ENCODE assay signal across 8 cellular contexts in the genomic region with DNA sequence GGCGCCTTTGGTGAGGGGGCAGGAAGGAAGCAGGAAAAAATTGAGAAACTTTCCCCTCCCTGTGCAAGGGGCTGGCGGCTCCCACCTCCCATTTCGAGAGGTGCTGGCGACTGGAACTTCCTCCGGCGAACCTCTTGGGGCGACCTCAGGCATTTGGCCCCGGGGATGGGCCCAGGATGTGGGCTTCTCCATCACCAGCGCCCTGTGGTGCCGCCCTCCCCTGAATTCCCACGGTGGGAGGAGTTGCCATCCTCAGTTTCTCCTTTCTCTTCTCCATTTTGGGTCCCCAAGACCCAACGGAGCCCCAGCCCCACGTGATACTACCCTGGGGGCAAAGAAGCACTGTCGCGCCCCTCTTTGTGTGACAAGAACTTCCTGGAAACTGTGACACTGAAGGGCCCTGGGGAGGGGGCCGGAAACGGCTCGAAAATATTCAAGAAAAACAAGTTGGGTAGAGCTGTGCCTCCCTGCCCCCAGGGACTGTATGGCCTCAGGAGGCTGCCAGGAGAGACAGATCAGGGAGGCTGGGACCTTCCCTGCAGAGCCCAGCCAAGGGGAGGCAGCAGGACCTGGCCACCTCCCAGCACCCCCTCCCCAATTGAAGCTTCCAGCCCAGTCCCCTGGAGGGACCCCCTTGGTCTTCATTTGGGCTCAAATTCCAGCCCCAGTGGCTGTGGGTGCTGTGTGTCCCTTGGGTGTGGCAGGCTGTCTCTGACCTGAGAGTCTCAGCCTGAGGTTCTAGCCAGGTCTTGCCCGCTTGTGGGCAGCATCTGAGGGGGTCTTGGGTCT. TPM values are rescaled to one million over a fixed set of nuclear protein-coding genes. Genes with fewer than 3 reads are reported as not detected.
DNase-seq lines count a peak whose midpoint lies in the region; FAIRE-seq and TF ChIP-seq lines count a peak whose summit lies in the region.

No MANE protein-coding gene starts in this region.

- CTCF ChIA-PET in endothelial cell of umbilical vein (lab: Charles Lee): interaction anchor here (1.1 to 4.3 kb wide), 7 partner anchors 12 to 49 kb away, joined by 3 to 33 read pairs (median 6); no protein-coding TSS in a partner anchor

- H3K9ac ChIP-seq in KMS-11: peak overlapping the region; percentile 20; the same call in 1 of the 2 replicates
- H3K9ac ChIP-seq in endothelial cell of umbilical vein (replicated peaks; ENCODE audit: extremely low read depth, insufficient read depth, low read length): peak overlapping the region; percentile 86

- H3K27me3 ChIP-seq in KMS-11 (ENCODE audit: insufficient read depth, low read depth) (peaks cover 14% of the 10 kb centered on the region; the same call in 1 of the 2 replicates), endothelial cell of umbilical vein (ENCODE audit: control insufficient read depth in 2 of 2, insufficient read depth in 2 of 2, low read length in 2 of 2) (no peaks in the 10 kb centered on the region), suprapubic skin (no peaks in the 10 kb centered on the region)

- DNase-seq in activated CD8-positive, alpha-beta memory T cell treated with anti-CD3 and anti-CD28 coated beads for 1 hour (ENCODE audit: extremely low read depth in 1 of 2, low read depth in 1 of 2): peak; percentile 72
- DNase-seq in endothelial cell of umbilical vein (ENCODE audit: low read depth, low spot score): peak; percentile 34
- peak; percentile 33 for DNase-seq in nephron progenitor cell
- peak; percentile 81 for DNase-seq in suprapubic skin (ENCODE audit: low spot score in 2 of 2)
- no peak for DNase-seq in SKM-1 treated with dmso at 0.1 percent for 144 hours (lab: John Stamatoyannopoulos, UW; ENCODE audit: unreplicated experiment)
- DNase-seq in SKM-1 (lab: John Stamatoyannopoulos, UW; ENCODE audit: unreplicated experiment): no peak

- H2AFZ ChIP-seq in KMS-11 (ENCODE audit: low read depth) (peak overlapping the region; percentile 95), endothelial cell of umbilical vein (ENCODE audit: low read depth, low read length) (peak overlapping the region; percentile 69)

- no peaks in the 10 kb centered on the region for H3K9me3 Mint-ChIP-seq in nephron progenitor cell

- POLR2A ChIA-PET in endothelial cell of umbilical vein (lab: Charles Lee): no interaction called here

- H3K79me2 ChIP-seq in KMS-11 (ENCODE audit: insufficient read depth, low read depth) (no peaks in the 10 kb centered on the region), endothelial cell of umbilical vein (ENCODE audit: control insufficient read depth, insufficient read depth, low read length) (peaks cover 17% of the 10 kb centered on the region)

- BruUV-seq in endothelial cell of umbilical vein (replicated peaks; lab: Mats Ljungman, UMichigan): TSS peak; percentile 48

- no peak for FAIRE-seq in endothelial cell of umbilical vein (lab: Jason Lieb, UNC)

- H3K9me3 ChIP-seq in endothelial cell of umbilical vein (replicated peaks; ENCODE audit: control insufficient read depth, insufficient read depth, low read length) (no peaks in the 10 kb centered on the region), suprapubic skin (no peaks in the 10 kb centered on the region)

- 5% methylated on average over 15 of the region's 19 CpGs for WGBS in suprapubic skin

- H3K4me2 ChIP-seq in KMS-11: peak overlapping the region; percentile 92
- peak overlapping the region; percentile 72 for H3K4me2 ChIP-seq in endothelial cell of umbilical vein (ENCODE audit: insufficient read depth, low read length)

- H3K9me1 ChIP-seq in endothelial cell of umbilical vein (replicated peaks; ENCODE audit: control insufficient read depth, extremely low read depth, insufficient read depth, low read length): no peaks in the 10 kb centered on the region

- H4K20me1 ChIP-seq in KMS-11 (ENCODE audit: insufficient read depth): no peaks in the 10 kb centered on the region
- no peaks in the 10 kb centered on the region for H4K20me1 ChIP-seq in endothelial cell of umbilical vein (replicated peaks; ENCODE audit: control insufficient read depth, extremely low read depth, insufficient read depth, low read length)

- H3K4me3 ChIP-seq in GM12875 (ENCODE audit: low read depth, low read length) (peak overlapping the region; percentile 99), KMS-11 (IDR thresholded peaks at IDR 0.05; ENCODE audit: insufficient read depth, low read depth, low read length) (no peak overlapping the region), endothelial cell of umbilical vein (replicated peaks in 1 of 3; ENCODE audit: insufficient read depth in 1 of 3, low read depth in 1 of 3, low read length in 3 of 3) (peak overlapping the region; percentile 87 to 93 (median 91)), suprapubic skin (peak overlapping the region; percentile 69)

- H3K27ac ChIP-seq in KMS-11 (no peak overlapping the region), endothelial cell of umbilical vein (ENCODE audit: insufficient read depth, low read depth, low read length) (peak overlapping the region; percentile 74), suprapubic skin (peak overlapping the region; percentile 81)

- TF ChIP-seq EP300 in suprapubic skin (IDR thresholded peaks at IDR 0.05): no peak

- H3K36me3 ChIP-seq in KMS-11 (ENCODE audit: insufficient read depth) (no peaks in the 10 kb centered on the region), endothelial cell of umbilical vein (ENCODE audit: control insufficient read depth in 2 of 2, extremely low read depth in 1 of 2, insufficient read depth in 2 of 2, low read length in 2 of 2) (no peaks in the 10 kb centered on the region), suprapubic skin (no peaks in the 10 kb centered on the region)

- peak overlapping the region; percentile 91 for H3K27ac Mint-ChIP-seq in nephron progenitor cell

- H3K4me1 ChIP-seq in KMS-11 (ENCODE audit: low read depth, poor library complexity, severe bottlenecking) (no peaks in the 10 kb centered on the region), endothelial cell of umbilical vein (ENCODE audit: control insufficient read depth, extremely low read depth, insufficient read depth, low read length) (peaks cover 25% of the 10 kb centered on the region), suprapubic skin (peaks cover 31% of the 10 kb centered on the region)

- TF ChIP-seq CTCF in GM12875 (IDR thresholded peaks at IDR 0.05; ENCODE audit: borderline replicate concordance, insufficient read depth, low read depth, low read length) (0 out of 2 replicates have a peak, but pooled peaks have one; percentile 10), KMS-11 (conservative IDR thresholded peaks at IDR 0.05; ENCODE audit: low read depth, low read length) (no peak), endothelial cell of umbilical vein (IDR thresholded peaks at IDR 0.05; ENCODE audit: extremely low read depth in 1 of 2, insufficient read depth in 1 of 2, low read depth in 1 of 2, low read length in 2 of 2) (no peak), nephron progenitor cell (IDR thresholded peaks at IDR 0.05) (no peak), suprapubic skin (IDR thresholded peaks at IDR 0.05) (no peak)

- dilution Hi-C loops in endothelial cell of umbilical vein (cut with MboI; ENCODE audit: extremely low pct_ligation_motif_present, low sequenced_read_pairs): no loop called here

- H3K4me1 Mint-ChIP-seq in nephron progenitor cell: peaks cover 19% of the 10 kb centered on the region

- no peaks in the 10 kb centered on the region for H3K36me3 Mint-ChIP-seq in nephron progenitor cell (ENCODE audit: low read depth)

- H3K4me3 Mint-ChIP-seq in nephron progenitor cell: peak overlapping the region; percentile 88

- intact Hi-C loops in endothelial cell of umbilical vein (cut with micrococcal nuclease): loop anchor here (2.0 kb wide), 1 partner anchor 22 kb away; the partner anchor contains the start of gene SLC44A2

- peaks cover 37% of the 10 kb centered on the region for H3K27me3 Mint-ChIP-seq in nephron progenitor cell (ENCODE audit: low read depth, poor library complexity)

- peak; percentile 13 for TF ChIP-seq POLR2A in endothelial cell of umbilical vein (IDR thresholded peaks at IDR 0.05; ENCODE audit: low read depth, low read length)
- TF ChIP-seq POLR2A in suprapubic skin (IDR thresholded peaks at IDR 0.05): no peak

RNA-seq across cellular contexts. Expression of gene AP1M2, which starts 16.2 kb away (rescaled TPM):
- total RNA-seq in endothelial cell of umbilical vein (not detected in 2 replicates), suprapubic skin (10 to 100 TPM; 28.9 to 65.9 (median 59.1) TPM)
- polyA plus RNA-seq in endothelial cell of umbilical vein: 0.19 TPM in 1 of 2 replicates, not detected in the other
- not detected in 2 replicates for polyA plus RNA-seq in endothelial cell of umbilical vein (2011; cell fraction: cytosol; rRNA removed)
- not detected in 2 replicates for polyA plus RNA-seq in endothelial cell of umbilical vein (2011; cell fraction: nucleus; rRNA removed)
- polyA plus RNA-seq in endothelial cell of umbilical vein (2012): not detected in 2 replicates
- polyA minus RNA-seq in endothelial cell of umbilical vein: not detected in 2 replicates
- 15.0 TPM for polyA minus RNA-seq in endothelial cell of umbilical vein (2011; cell fraction: cytosol; rRNA and poly(A)+ RNA removed)
- polyA minus RNA-seq in endothelial cell of umbilical vein (2011; cell fraction: nucleus; rRNA and poly(A)+ RNA removed): not detected in 2 replicates

RNA-seq across cellular contexts. Expression of gene SLC44A2, which starts 22.1 kb away (rescaled TPM):
- total RNA-seq in endothelial cell of umbilical vein (130 and 136 TPM in 2 replicates), suprapubic skin (100 to 1,000 TPM in 1 of 4 donors, 10 to 100 TPM in 3; 59.1 to 108 (median 94.5) TPM)
- 94.2 and 97.7 TPM in 2 replicates for polyA plus RNA-seq in endothelial cell of umbilical vein
- polyA plus RNA-seq in endothelial cell of umbilical vein (2011; cell fraction: cytosol; rRNA removed): 73.7 and 79.5 TPM in 2 replicates
- 131 and 148 TPM in 2 replicates for polyA plus RNA-seq in endothelial cell of umbilical vein (2011; cell fraction: nucleus; rRNA removed)
- 104 and 142 TPM in 2 replicates for polyA plus RNA-seq in endothelial cell of umbilical vein (2012)
- 137 and 159 TPM in 2 replicates for polyA minus RNA-seq in endothelial cell of umbilical vein
- 66.6 TPM for polyA minus RNA-seq in endothelial cell of umbilical vein (2011; cell fraction: cytosol; rRNA and poly(A)+ RNA removed)
- polyA minus RNA-seq in endothelial cell of umbilical vein (2011; cell fraction: nucleus; rRNA and poly(A)+ RNA removed): 37.4 and 48.8 TPM in 2 replicates

RNA-seq across cellular contexts. Expression of gene CDKN2D, which starts 34.5 kb away (rescaled TPM):
- total RNA-seq in endothelial cell of umbilical vein (5.0 and 5.9 TPM in 2 replicates), suprapubic skin (10 to 100 TPM in 2 of 4 donors, 1 to 10 TPM in 2; 8.9 to 11.6 (median 10.3) TPM)
- polyA plus RNA-seq in endothelial cell of umbilical vein: 9.2 and 9.8 TPM in 2 replicates
- polyA plus RNA-seq in endothelial cell of umbilical vein (2011; cell fraction: cytosol; rRNA removed): 8.2 and 9.1 TPM in 2 replicates
- polyA plus RNA-seq in endothelial cell of umbilical vein (2011; cell fraction: nucleus; rRNA removed): 3.4 and 3.6 TPM in 2 replicates
- polyA plus RNA-seq in endothelial cell of umbilical vein (2012): 4.6 and 4.9 TPM in 2 replicates
- polyA minus RNA-seq in endothelial cell of umbilical vein: 4.6 and 6.4 TPM in 2 replicates
- 5.0 TPM for polyA minus RNA-seq in endothelial cell of umbilical vein (2011; cell fraction: cytosol; rRNA and poly(A)+ RNA removed)
- polyA minus RNA-seq in endothelial cell of umbilical vein (2011; cell fraction: nucleus; rRNA and poly(A)+ RNA removed): 0.53 and 0.82 TPM in 2 replicates

RNA-seq across cellular contexts. Expression of gene KRI1, which starts 37.5 kb away (rescaled TPM):
- 23.1 and 25.7 TPM in 2 replicates for total RNA-seq in endothelial cell of umbilical vein
- 5.9 and 6.7 TPM in 2 replicates for polyA plus RNA-seq in endothelial cell of umbilical vein
- 8.3 and 8.6 TPM in 2 replicates for polyA plus RNA-seq in endothelial cell of umbilical vein (2011; cell fraction: cytosol; rRNA removed)
- polyA plus RNA-seq in endothelial cell of umbilical vein (2011; cell fraction: nucleus; rRNA removed): 26.1 and 35.5 TPM in 2 replicates
- polyA plus RNA-seq in endothelial cell of umbilical vein (2012): 17.3 TPM in 2 replicates
- 6.4 and 7.1 TPM in 2 replicates for polyA minus RNA-seq in endothelial cell of umbilical vein
- polyA minus RNA-seq in endothelial cell of umbilical vein (2011; cell fraction: cytosol; rRNA and poly(A)+ RNA removed): 45.5 TPM
- 8.1 and 9.4 TPM in 2 replicates for polyA minus RNA-seq in endothelial cell of umbilical vein (2011; cell fraction: nucleus; rRNA and poly(A)+ RNA removed)
- 10 to 100 TPM; 19.1 to 46.9 (median 24.5) TPM for total RNA-seq in suprapubic skin

RNA-seq across cellular contexts. Expression of gene ILF3, which starts 50.9 kb away (rescaled TPM):
- total RNA-seq in endothelial cell of umbilical vein (425 and 459 TPM in 2 replicates), suprapubic skin (100 to 1,000 TPM; 114 to 280 (median 132) TPM)
- 186 and 187 TPM in 2 replicates for polyA plus RNA-seq in endothelial cell of umbilical vein
- 184 and 201 TPM in 2 replicates for polyA plus RNA-seq in endothelial cell of umbilical vein (2011; cell fraction: cytosol; rRNA removed)
- polyA plus RNA-seq in endothelial cell of umbilical vein (2011; cell fraction: nucleus; rRNA removed): 1,067 and 1,150 TPM in 2 replicates
- polyA plus RNA-seq in endothelial cell of umbilical vein (2012): 204 and 280 TPM in 2 replicates
- polyA minus RNA-seq in endothelial cell of umbilical vein: 170 and 173 TPM in 2 replicates
- polyA minus RNA-seq in endothelial cell of umbilical vein (2011; cell fraction: cytosol; rRNA and poly(A)+ RNA removed): 90.8 TPM
- 213 and 219 TPM in 2 replicates for polyA minus RNA-seq in endothelial cell of umbilical vein (2011; cell fraction: nucleus; rRNA and poly(A)+ RNA removed)

Comparison
In these comparisons a context has a peak if more than half of its experiments do, and no peak if none do; other contexts are left out.
1. DNase-seq: peak in activated CD8-positive, alpha-beta memory T cell treated with anti-CD3 and anti-CD28 coated beads for 1 hour (2 of 2), endothelial cell of umbilical vein (single experiment), nephron progenitor cell (single experiment) and suprapubic skin (2 of 2); none in SKM-1 treated with dmso at 0.1 percent for 144 hours (single experiment) and SKM-1 (single experiment).
2. RNA of gene AP1M2, which starts 16.2 kb away (total RNA-seq): 28.9 to 65.9 TPM in suprapubic skin; not detected in endothelial cell of umbilical vein; every median in the first group is over 10 times any median in the second.